ENCODE assay signal across 25 cellular contexts in genomic region chrX:137028699-137029098, GRCh38. TPM values are rescaled to one million over a fixed set of nuclear protein-coding genes. Genes with fewer than 3 reads are reported as not detected.
DNase-seq lines count a peak whose midpoint lies in the region; ATAC-seq, FAIRE-seq and TF ChIP-seq lines count a peak whose summit lies in the region.
"Had no signal": no experiment of that assay in that cellular context is flagged by ENCODE, and none has a peak within 500 bp of the region (broad histone marks: within the 10 kb centered on the region; RNA-seq: fewer than 3 reads in every experiment).

No MANE protein-coding gene starts in this region.

- H3K27ac ChIP-seq in A549 (no peak overlapping the region), IMR-90 (ENCODE audit: insufficient read depth, low read length) (no peak overlapping the region), K562 (ENCODE audit: extremely low read depth, low read depth, low read length) (no peak overlapping the region), endothelial cell of umbilical vein (ENCODE audit: insufficient read depth, low read depth, low read length) (no peak overlapping the region), body of pancreas (no peak overlapping the region), MM.1S (ENCODE audit: low read length) (no peak overlapping the region)
- H3K27ac ChIP-seq: BLaER1 treated with 17β-estradiol and CSF1 and Interleukin-3, amounts not matched to agents 10 nM and 100 nM; C4-2B had no signal

- H3K56ac ChIP-seq in IMR-90 (ENCODE audit: extremely low read depth, insufficient read depth, low read length), result no peak overlapping the region

- H2AFZ ChIP-seq in IMR-90 (replicated peaks; ENCODE audit: low read length, poor library complexity), result no peak overlapping the region
- H2AFZ ChIP-seq in K562 (ENCODE audit: low read depth, low read length), result no peak overlapping the region
- H2AFZ ChIP-seq in endothelial cell of umbilical vein (ENCODE audit: low read depth, low read length), result no peak overlapping the region
- no peak overlapping the region for H2AFZ ChIP-seq in MM.1S (ENCODE audit: low read length)

- ATAC-seq in A549 (no peak), IMR-90 (ENCODE audit: low read depth) (no peak), K562 (no peak), body of pancreas (no peak), HG03175 (IDR thresholded peaks at IDR 0.05; ENCODE audit: unreplicated experiment) (no peak)
- ATAC-seq: CD8-positive, alpha-beta T cell had no signal

- DNase-seq in A549 (ENCODE audit: low read depth in 1 of 2, low spot score in 1 of 2), result no peak
- DNase-seq in IMR-90, result no peak
- DNase-seq in K562 (ENCODE audit: extremely low read depth in 1 of 4, low spot score in 3 of 4), result no peak
- no peak for DNase-seq in endothelial cell of umbilical vein (ENCODE audit: low read depth, low spot score)
- DNase-seq in nephron progenitor cell, result no peak
- no peak for DNase-seq in body of pancreas
- DNase-seq in MM.1S, result no peak
- DNase-seq: 8988T; AML-193; Caco-2; Calu3; CD4-positive, alpha-beta T cell; CD8-positive, alpha-beta T cell; DMS79 treated with DMSO at 0.1 percent for 48 hours; GF-D8 had no signal

- no peak overlapping the region for H3K4me3 Mint-ChIP-seq in nephron progenitor cell
- H3K4me3 Mint-ChIP-seq: B cell; CD4-positive, alpha-beta T cell; CD8-positive, alpha-beta T cell had no signal

- no peak for TF ChIP-seq POLR2A in A549 (IDR thresholded peaks at IDR 0.05; ENCODE audit: low read length)
- TF ChIP-seq POLR2A in IMR-90 (IDR thresholded peaks at IDR 0.05; ENCODE audit: low read depth, low read length), result no peak
- no peak for TF ChIP-seq POLR2A in K562 (conservative IDR thresholded peaks at IDR 0.05)
- TF ChIP-seq POLR2A in endothelial cell of umbilical vein (IDR thresholded peaks at IDR 0.05; ENCODE audit: low read depth, low read length), result no peak
- no peak for TF ChIP-seq POLR2A in body of pancreas (IDR thresholded peaks at IDR 0.05)

- H3K4ac ChIP-seq in IMR-90 (ENCODE audit: low read depth, low read length), result no peak overlapping the region

- no peaks in the 10 kb centered on the region for H4K20me1 ChIP-seq in IMR-90 (ENCODE audit: insufficient read depth, low read length)
- no peaks in the 10 kb centered on the region for H4K20me1 ChIP-seq in K562 (replicated peaks; ENCODE audit: control insufficient read depth, insufficient read depth, low read length)
- H4K20me1 ChIP-seq in endothelial cell of umbilical vein (replicated peaks; ENCODE audit: control insufficient read depth, extremely low read depth, insufficient read depth, low read length), result no peaks in the 10 kb centered on the region
- H4K20me1 ChIP-seq in MM.1S (ENCODE audit: insufficient read depth, low read length), result no peaks in the 10 kb centered on the region

- in situ Hi-C loops in IMR-90 (cut with MboI; ENCODE audit: low sequenced_read_pairs), result no loop called here
- in situ Hi-C loops in K562 (cut with MboI), result no loop called here

- peaks cover 7% of the 10 kb centered on the region for H3K4me1 Mint-ChIP-seq in nephron progenitor cell

- no peak overlapping the region for H3K14ac ChIP-seq in IMR-90 (replicated peaks; ENCODE audit: low read depth, low read length)

- TF ChIP-seq CTCF in A549 (IDR thresholded peaks at IDR 0.05) (no peak), IMR-90 (conservative IDR thresholded peaks at IDR 0.05; ENCODE audit: low read depth, low read length) (no peak), K562 (IDR thresholded peaks at IDR 0.05 in 2 of 3, conservative IDR thresholded peaks at IDR 0.05 in 1 of 3; ENCODE audit: insufficient read depth in 2 of 3, low read depth in 1 of 3, low read length in 3 of 3) (no peak), endothelial cell of umbilical vein (IDR thresholded peaks at IDR 0.05; ENCODE audit: extremely low read depth in 1 of 2, insufficient read depth in 1 of 2, low read depth in 1 of 2, low read length in 2 of 2) (no peak), nephron progenitor cell (IDR thresholded peaks at IDR 0.05) (no peak), body of pancreas (IDR thresholded peaks at IDR 0.05) (no peak), MM.1S (IDR thresholded peaks at IDR 0.05; ENCODE audit: low read length) (no peak)

- H3K9me3 Mint-ChIP-seq in nephron progenitor cell, result peaks cover 32% of the 10 kb centered on the region
- H3K9me3 Mint-ChIP-seq: CD4-positive, alpha-beta T cell; CD8-positive, alpha-beta T cell had no signal

- no peak overlapping the region for H3K4me3 ChIP-seq in A549
- no peak overlapping the region for H3K4me3 ChIP-seq in IMR-90 (ENCODE audit: insufficient read depth, low read depth, low read length)
- H3K4me3 ChIP-seq in K562, result no peak overlapping the region
- no peak overlapping the region for H3K4me3 ChIP-seq in endothelial cell of umbilical vein (replicated peaks in 1 of 3; ENCODE audit: insufficient read depth in 1 of 3, low read depth in 1 of 3, low read length in 3 of 3)
- no peak overlapping the region for H3K4me3 ChIP-seq in body of pancreas
- no peak overlapping the region for H3K4me3 ChIP-seq in MM.1S (ENCODE audit: low read length)
- H3K4me3 ChIP-seq: BLaER1 treated with 17β-estradiol and CSF1 and Interleukin-3, amounts not matched to agents 10 nM and 100 nM had no signal

- H3K9me2 ChIP-seq in MM.1S (replicated peaks; ENCODE audit: insufficient read depth, low read length), result no peaks in the 10 kb centered on the region

- H4K5ac ChIP-seq in IMR-90 (ENCODE audit: low read depth, low read length), result no peak overlapping the region

- 35% methylated on average over 2 of the region's 2 CpGs for WGBS in A549 (ENCODE audit: missing lambda C conversion rate)
- no CpG with 5 or more reads among the region's 2 CpGs for WGBS in IMR-90 (ENCODE audit: extremely low coverage in 2 of 2, insufficient read length in 1 of 2), 2 experiments
- 0% methylated on average over 2 of the region's 2 CpGs for WGBS in K562 (ENCODE audit: insufficient coverage, low coverage, missing lambda C conversion rate)
- 46 to 55% methylated on average over 2 of the region's 2 CpGs for WGBS in body of pancreas, 2 donors

- no peaks in the 10 kb centered on the region for H3K9me1 ChIP-seq in IMR-90 (ENCODE audit: insufficient read depth, low read length)
- H3K9me1 ChIP-seq in K562 (ENCODE audit: control insufficient read depth, insufficient read depth, low read length), result no peaks in the 10 kb centered on the region
- no peaks in the 10 kb centered on the region for H3K9me1 ChIP-seq in endothelial cell of umbilical vein (replicated peaks; ENCODE audit: control insufficient read depth, extremely low read depth, insufficient read depth, low read length)

- H2BK20ac ChIP-seq in IMR-90 (ENCODE audit: low read depth, low read length), result no peak overlapping the region

- H2BK15ac ChIP-seq in IMR-90 (ENCODE audit: low read depth, low read length), result no peak overlapping the region

- H4K91ac ChIP-seq in IMR-90 (ENCODE audit: insufficient read depth, low read depth, low read length), result no peak overlapping the region

- POLR2A ChIA-PET in A549 (lab: Yijun Ruan, JAX) (no interaction called here), IMR-90 (lab: Charles Lee; ENCODE audit: unreplicated experiment) (no interaction called here), K562 (lab: Yijun Ruan, JAX) (no interaction called here), endothelial cell of umbilical vein (lab: Charles Lee) (no interaction called here)

- H3K36me3 Mint-ChIP-seq in nephron progenitor cell (ENCODE audit: low read depth), result no peaks in the 10 kb centered on the region
- H3K36me3 Mint-ChIP-seq: CD8-positive, alpha-beta T cell had no signal

- H3K27me3 ChIP-seq in IMR-90 (ENCODE audit: control insufficient read depth, insufficient read depth, low read length) (peaks cover 17% of the 10 kb centered on the region), K562 (ENCODE audit: control insufficient read depth in 2 of 2, insufficient read depth in 2 of 2, low read length in 2 of 2) (peaks cover 12 to 39% of the 10 kb centered on the region in 2 experiments; a peak in 4 of 5 replicates), endothelial cell of umbilical vein (ENCODE audit: control insufficient read depth in 2 of 2, insufficient read depth in 2 of 2, low read length in 2 of 2) (peaks cover 20 to 21% of the 10 kb centered on the region in 2 experiments), body of pancreas (no peaks in the 10 kb centered on the region), MM.1S (replicated peaks; ENCODE audit: insufficient read depth, low read length) (peaks cover 9% of the 10 kb centered on the region)

- H2BK5ac ChIP-seq in IMR-90 (ENCODE audit: low read depth, low read length, poor library complexity, severe bottlenecking), result no peak overlapping the region

- no peak overlapping the region for H2BK120ac ChIP-seq in IMR-90 (ENCODE audit: low read depth, low read length)

- no peaks in the 10 kb centered on the region for H3F3A ChIP-seq in MM.1S (ENCODE audit: insufficient read depth, low read length)

- no peak overlapping the region for H3K23ac ChIP-seq in IMR-90 (ENCODE audit: low read depth, low read length)

- H3K9me3 ChIP-seq in A549 (no peaks in the 10 kb centered on the region), IMR-90 (ENCODE audit: control insufficient read depth, insufficient read depth, low read length) (peaks cover 6% of the 10 kb centered on the region; the same call in 1 of the 2 replicates), K562 (replicated peaks; ENCODE audit: control insufficient read depth, insufficient read depth, low read depth, low read length) (no peaks in the 10 kb centered on the region), endothelial cell of umbilical vein (replicated peaks; ENCODE audit: control insufficient read depth, insufficient read depth, low read length) (no peaks in the 10 kb centered on the region), body of pancreas (no peaks in the 10 kb centered on the region), MM.1S (replicated peaks; ENCODE audit: insufficient read depth, low read length) (no peaks in the 10 kb centered on the region)
- H3K9me3 ChIP-seq: Caco-2 had no signal

- no peaks in the 10 kb centered on the region for H3K79me1 ChIP-seq in IMR-90 (ENCODE audit: low read depth in 1 of 2, low read length in 2 of 2)

- CTCF ChIA-PET in A549 (lab: Yijun Ruan, JAX) (interaction anchor here (1.5 kb wide), 1 partner anchor 24 kb away, joined by 5 read pairs; no protein-coding TSS in a partner anchor), IMR-90 (lab: Yijun Ruan, JAX) (interaction anchor here (0.9 kb wide), 1 partner anchor 824 kb away, joined by 4 read pairs; no protein-coding TSS in a partner anchor), K562 (lab: Yijun Ruan, JAX; ENCODE audit: low intra/inter-chr PET ratio) (no interaction called here), endothelial cell of umbilical vein (lab: Charles Lee) (interaction anchor here (1.3 kb wide), 1 partner anchor 24 kb away, joined by 4 read pairs; no protein-coding TSS in a partner anchor)

- TF ChIP-seq EP300 in A549 (IDR thresholded peaks at IDR 0.05) (no peak), K562 (IDR thresholded peaks at IDR 0.05; ENCODE audit: low read length) (no peak)

- peaks cover 28% of the 10 kb centered on the region for H3K27me3 Mint-ChIP-seq in nephron progenitor cell (ENCODE audit: low read depth, poor library complexity)

- H3K9ac ChIP-seq in IMR-90 (ENCODE audit: low read depth, low read length), result no peak overlapping the region
- no peak overlapping the region for H3K9ac ChIP-seq in K562 (ENCODE audit: insufficient read depth in 1 of 2, low read depth in 2 of 2, low read length in 2 of 2)
- H3K9ac ChIP-seq in endothelial cell of umbilical vein (replicated peaks; ENCODE audit: extremely low read depth, insufficient read depth, low read length), result no peak overlapping the region
- no peak overlapping the region for H3K9ac ChIP-seq in MM.1S (ENCODE audit: low read length)
- H3K9ac ChIP-seq: BLaER1 treated with 17β-estradiol and CSF1 and Interleukin-3, amounts not matched to agents 10 nM and 100 nM had no signal

- H3K4me1 ChIP-seq in A549, result peaks cover 4% of the 10 kb centered on the region; the same call in 2 of the 3 replicates
- H3K4me1 ChIP-seq in IMR-90 (ENCODE audit: control insufficient read depth, insufficient read depth, low read length), result no peaks in the 10 kb centered on the region
- peaks cover 0 to 15% of the 10 kb centered on the region in 2 experiments; a peak in 3 of 5 replicates for H3K4me1 ChIP-seq in K562 (replicated peaks in 1 of 2; ENCODE audit: control insufficient read depth in 2 of 2, insufficient read depth in 2 of 2, low read length in 2 of 2)
- H3K4me1 ChIP-seq in endothelial cell of umbilical vein (ENCODE audit: control insufficient read depth, extremely low read depth, insufficient read depth, low read length), result peaks cover 5% of the 10 kb centered on the region
- H3K4me1 ChIP-seq in body of pancreas, result peaks cover 15% of the 10 kb centered on the region
- H3K4me1 ChIP-seq in MM.1S (ENCODE audit: low read length), result no peaks in the 10 kb centered on the region
- H3K4me1 ChIP-seq: BLaER1 treated with 17β-estradiol and CSF1 and Interleukin-3, amounts not matched to agents 10 nM and 100 nM; Caco-2 had no signal

- H3K79me2 ChIP-seq in K562 (ENCODE audit: control insufficient read depth, insufficient read depth, low read length) (no peaks in the 10 kb centered on the region), endothelial cell of umbilical vein (ENCODE audit: control insufficient read depth, insufficient read depth, low read length) (no peaks in the 10 kb centered on the region), MM.1S (ENCODE audit: low read length) (no peaks in the 10 kb centered on the region)

- H3K4me2 ChIP-seq in A549 (no peak overlapping the region), IMR-90 (ENCODE audit: low read depth, low read length) (no peak overlapping the region), K562 (ENCODE audit: insufficient read depth, low read length) (no peak overlapping the region), endothelial cell of umbilical vein (ENCODE audit: insufficient read depth, low read length) (no peak overlapping the region), MM.1S (ENCODE audit: low read depth, low read length) (no peak overlapping the region)
- H3K4me2 ChIP-seq: BLaER1 treated with 17β-estradiol and CSF1 and Interleukin-3, amounts not matched to agents 10 nM and 100 nM had no signal

- H4K8ac ChIP-seq in IMR-90 (ENCODE audit: low read depth in 2 of 2, low read length in 2 of 2), result no peak overlapping the region

- H3K27ac Mint-ChIP-seq in nephron progenitor cell, result no peak overlapping the region
- H3K27ac Mint-ChIP-seq: B cell; CD4-positive, alpha-beta T cell; CD8-positive, alpha-beta T cell had no signal

- H2AK9ac ChIP-seq in IMR-90 (replicated peaks; ENCODE audit: low read depth, low read length, poor library complexity), result no peak overlapping the region

- FAIRE-seq in A549 (lab: Jason Lieb, UNC), result peak; percentile 54
- no peak for FAIRE-seq in K562 (lab: Jason Lieb, UNC)
- peak; percentile 15 for FAIRE-seq in endothelial cell of umbilical vein (lab: Jason Lieb, UNC)
- FAIRE-seq: A204.1, D721Med, G401.6, GM12891, GM19239 had no signal

- dilution Hi-C loops in IMR-90 (cut with HindIII; ENCODE audit: low sequenced_read_pairs, unreplicated experiment) (no loop called here), endothelial cell of umbilical vein (cut with MboI; ENCODE audit: extremely low pct_ligation_motif_present, low sequenced_read_pairs) (no loop called here)

- H2AK5ac ChIP-seq in IMR-90 (ENCODE audit: low read depth, low read length), result no peak overlapping the region

- H3K18ac ChIP-seq in IMR-90 (ENCODE audit: low read depth, low read length), result no peak overlapping the region

- no peaks in the 10 kb centered on the region for H3K36me3 ChIP-seq in IMR-90 (ENCODE audit: control insufficient read depth, insufficient read depth, low read length)
- H3K36me3 ChIP-seq in K562 (ENCODE audit: control insufficient read depth, insufficient read depth, low read length), result no peaks in the 10 kb centered on the region
- no peaks in the 10 kb centered on the region for H3K36me3 ChIP-seq in endothelial cell of umbilical vein (ENCODE audit: control insufficient read depth in 2 of 2, extremely low read depth in 1 of 2, insufficient read depth in 2 of 2, low read length in 2 of 2)
- no peaks in the 10 kb centered on the region for H3K36me3 ChIP-seq in body of pancreas (replicated peaks in 1 of 2; ENCODE audit: insufficient read depth in 1 of 2, low read depth in 2 of 2)
- no peaks in the 10 kb centered on the region for H3K36me3 ChIP-seq in MM.1S (replicated peaks; ENCODE audit: insufficient read depth, low read length)
- H3K36me3 ChIP-seq: BLaER1 treated with 17β-estradiol and CSF1 and Interleukin-3, amounts not matched to agents 10 nM and 100 nM had no signal

- intact Hi-C loops in IMR-90 (cut with micrococcal nuclease) (no loop called here), K562 (cut with micrococcal nuclease) (no loop called here), endothelial cell of umbilical vein (cut with micrococcal nuclease) (no loop called here), body of pancreas (cut with DNase I) (no loop called here)

- BruUV-seq in IMR-90 (replicated peaks; lab: Mats Ljungman, UMichigan) (no TSS peak), K562 (replicated peaks; lab: Mats Ljungman, UMichigan) (no TSS peak), endothelial cell of umbilical vein (replicated peaks; lab: Mats Ljungman, UMichigan) (no TSS peak)

- no peak for TF ChIP-seq RAD21 in A549 (conservative IDR thresholded peaks at IDR 0.05 in 1 of 2, IDR thresholded peaks at IDR 0.05 in 1 of 2)
- TF ChIP-seq RAD21 in IMR-90 (IDR thresholded peaks at IDR 0.05; ENCODE audit: low read length), result no peak
- no peak for TF ChIP-seq RAD21 in K562 (CRISPR knock-in tag; conservative IDR thresholded peaks at IDR 0.05 in 1 of 2, IDR thresholded peaks at IDR 0.05 in 1 of 2)

RNA-seq across cellular contexts. Expression of gene GPR101, which starts 5.1 kb away (rescaled TPM):
- polyA plus RNA-seq in A549 (2011; rRNA removed), result not detected in 2 replicates
- not detected in 2 replicates for polyA plus RNA-seq in A549 (2012; cell fraction: cytosol; rRNA removed)
- not detected in 2 replicates for polyA plus RNA-seq in A549 (2012; cell fraction: nucleus; rRNA removed)
- polyA plus RNA-seq in A549 (2017; fragmentation: RNase III; extraction: RNeasy Plus Mini Kit Qiagen cat#74134 plus additional on column Dnase treatment), result not detected in 3 replicates
- polyA minus RNA-seq in A549 (2011; rRNA and poly(A)+ RNA removed), result not detected in 2 replicates
- not detected in 2 replicates for total RNA-seq in IMR-90 (2012; rRNA removed)
- not detected in 2 replicates for polyA plus RNA-seq in IMR-90 (2012; rRNA removed)
- polyA plus RNA-seq in IMR-90 (2012; cell fraction: cytosol; rRNA removed), result not detected in 2 replicates
- polyA plus RNA-seq in IMR-90 (2012; cell fraction: nucleus; rRNA removed; ENCODE audit: low replicate concordance), result not detected in 2 replicates
- not detected in 2 replicates for total RNA-seq in K562 (2011; cell fraction: chromatin; rRNA removed; ENCODE audit: low replicate concordance)
- total RNA-seq in K562 (2011; cell fraction: nucleolus; rRNA removed), result not detected in 2 replicates
- not detected in 2 replicates for total RNA-seq in K562 (2011; cell fraction: nucleoplasm; rRNA removed)
- not detected in 2 replicates for total RNA-seq in K562 (2014; rRNA removed)
- not detected in 2 replicates for total RNA-seq in K562 (2014; rRNA removed; fragmentation: Illumina TruSeq; extraction: Trizol)
- not detected in 2 replicates for total RNA-seq in K562 (2015; rRNA removed; fragmentation: Illumina TruSeq; extraction: Trizol)
- not detected in 2 replicates for total RNA-seq in K562 (2021)
- polyA plus RNA-seq in K562 (2011; rRNA removed), result not detected in 2 replicates
- polyA plus RNA-seq in K562 (2011; cell fraction: cytosol; rRNA removed), result not detected in 2 replicates
- polyA plus RNA-seq in K562 (2011; cell fraction: nucleus; rRNA removed), result not detected in 2 replicates
- not detected in 2 replicates for polyA plus RNA-seq in K562 (2012)
- polyA plus RNA-seq in K562 (2014; fragmentation: Illumina TruSeq; extraction: Trizol), result not detected in 2 replicates
- polyA plus RNA-seq in K562 (2014; fragmentation: Nextera tagmentation; extraction: Ambion mirVana), result not detected
- not detected in 2 replicates for polyA plus RNA-seq in K562 (2014; rRNA removed)
- not detected in 2 replicates for polyA minus RNA-seq in K562 (2011; rRNA and poly(A)+ RNA removed)
- not detected in 2 replicates for polyA minus RNA-seq in K562 (2011; cell fraction: cytosol; rRNA and poly(A)+ RNA removed)
- polyA minus RNA-seq in K562 (2011; cell fraction: nucleus; rRNA and poly(A)+ RNA removed), result not detected in 2 replicates
- not detected in 2 replicates for total RNA-seq in endothelial cell of umbilical vein
- not detected in 2 replicates for polyA plus RNA-seq in endothelial cell of umbilical vein
- not detected in 2 replicates for polyA plus RNA-seq in endothelial cell of umbilical vein (2011; cell fraction: cytosol; rRNA removed)
- not detected in 2 replicates for polyA plus RNA-seq in endothelial cell of umbilical vein (2011; cell fraction: nucleus; rRNA removed)
- not detected in 2 replicates for polyA plus RNA-seq in endothelial cell of umbilical vein (2012)
- polyA minus RNA-seq in endothelial cell of umbilical vein, result not detected in 2 replicates
- polyA minus RNA-seq in endothelial cell of umbilical vein (2011; cell fraction: cytosol; rRNA and poly(A)+ RNA removed), result not detected
- not detected in 2 replicates for polyA minus RNA-seq in endothelial cell of umbilical vein (2011; cell fraction: nucleus; rRNA and poly(A)+ RNA removed)
- total RNA-seq in body of pancreas, result not detected
- total RNA-seq: B cell, Caco-2, Calu3 had no signal
- polyA plus RNA-seq: BJ had no signal

Comparison
In these comparisons a context has a peak if more than half of its experiments do, and no peak if none do; other contexts are left out.
1. Of the 35 proteins assayed by ChIP-seq in both K562 and A549: peak only in K562: CEBPB; only in A549: none; in both: none; in neither: 34.